29 cellular contexts compared by ENCODE assay signal in genomic region chr1:52358851-52359497, GRCh38.
"Had no signal": no experiment of that assay in that cellular context is flagged by ENCODE, and none has a peak within 500 bp of the region (broad histone marks: within the 10 kb centered on the region; RNA-seq: fewer than 3 reads in every experiment).

No MANE protein-coding gene starts in this region.

- H3K27ac ChIP-seq: breast epithelium, epithelial cell of prostate, esophagus squamous epithelium, left ventricle myocardium inferior, parathyroid adenoma, psoas muscle, testis, transverse colon had no signal

- H3K4me3 ChIP-seq: breast epithelium, esophagus squamous epithelium, left ventricle myocardium inferior, lung, psoas muscle, testis, transverse colon had no signal

- H2AFZ ChIP-seq: parathyroid adenoma had no signal

- DNase-seq: activated B cell treated with CpG ODN at 0.5 μM for 24 hours; activated CD4-positive, alpha-beta T cell treated with anti-CD3 and anti-CD28 coated beads for 36 hours; activated CD4-positive, alpha-beta T cell treated with anti-CD3 and anti-CD28 coated beads, Interleukin-2, amount 50 U/mL, for 4 hours; activated gamma-delta T cell; activated naive CD4-positive, alpha-beta T cell treated with anti-CD3 and anti-CD28 coated beads, Interleukin-2, amount 10 ng/mL, durations not matched to agents 7 days and 5 days; activated naive CD8-positive, alpha-beta T cell treated with anti-CD3 and anti-CD28 coated beads, Interleukin-2, amount 50 U/mL, for 24 hours; activated T-cell treated with anti-CD3 and anti-CD28 coated beads for 4 hours; amygdala; dermis blood vessel endothelial cell; effector CD4-positive, alpha-beta T cell; esophagus squamous epithelium; foreskin melanocyte; left ventricle myocardium inferior; nephron progenitor cell; nucleus accumbens; psoas muscle; stimulated activated CD4-positive, alpha-beta T cell treated with anti-CD3 and anti-CD28 coated beads, Interleukin-15, amount 100 ng/mL, for 24 hours; stimulated activated naive CD8-positive, alpha-beta T cell treated with anti-CD3 and anti-CD28 coated beads, Interleukin-15, Interleukin-2, amounts not matched to agents 100 U/mL and 50 U/mL, for 24 hours; T-cell; testis; transverse colon had no signal

- H3K9ac ChIP-seq: parathyroid adenoma had no signal

- H3K27me3 Mint-ChIP-seq: activated B cell treated with CpG ODN at 0.5 μM for 24 hours; activated CD4-positive, alpha-beta T cell treated with anti-CD3 and anti-CD28 coated beads for 36 hours; activated naive CD4-positive, alpha-beta T cell treated with anti-CD3 and anti-CD28 coated beads, Interleukin-2, amount 10 ng/mL, durations not matched to agents 7 days and 5 days; activated naive CD8-positive, alpha-beta T cell treated with anti-CD3 and anti-CD28 coated beads, Interleukin-2, amount 50 U/mL, for 24 hours; T-cell had no signal

- ATAC-seq: activated CD4-positive, alpha-beta T cell treated with anti-CD3 and anti-CD28 coated beads for 36 hours; activated naive CD8-positive, alpha-beta T cell treated with anti-CD3 and anti-CD28 coated beads, Interleukin-2, amount 50 U/mL, for 24 hours; psoas muscle; stimulated activated naive CD8-positive, alpha-beta T cell treated with anti-CD3 and anti-CD28 coated beads, Interleukin-15, Interleukin-2, amounts not matched to agents 100 U/mL and 50 U/mL, for 24 hours; T-cell had no signal

- H3K79me2 ChIP-seq: parathyroid adenoma had no signal

- H3K9me3 Mint-ChIP-seq: activated B cell treated with CpG ODN at 0.5 μM for 24 hours; activated naive CD4-positive, alpha-beta T cell treated with anti-CD3 and anti-CD28 coated beads, Interleukin-2, amount 10 ng/mL, durations not matched to agents 7 days and 5 days; activated naive CD8-positive, alpha-beta T cell treated with anti-CD3 and anti-CD28 coated beads, Interleukin-2, amount 50 U/mL, for 24 hours; activated T-helper 1 cell treated with anti-CD3 and anti-CD28 coated beads, Interleukin-12 subunit alpha, Interleukin-12 subunit beta, Interleukin-2, Interleukin-4 antibody, amounts not matched to agents 30 ng/mL and 10 ng/mL and 1 ng/mL, durations not matched to agents 14 hours and 24 hours and 36 hours; nephron progenitor cell; T-cell; T-helper 2 cell treated with Interferon-gamma antibody and Interleukin-4, amounts not matched to agents 5 μg/mL and 100 μg/mL, for 36 hours had no signal

- H3K4me3 Mint-ChIP-seq: activated B cell treated with CpG ODN at 0.5 μM for 24 hours; activated CD4-positive, alpha-beta T cell treated with anti-CD3 and anti-CD28 coated beads for 36 hours; activated naive CD4-positive, alpha-beta T cell treated with anti-CD3 and anti-CD28 coated beads, Interleukin-2, amount 10 ng/mL, durations not matched to agents 7 days and 5 days; activated naive CD8-positive, alpha-beta T cell treated with anti-CD3 and anti-CD28 coated beads, Interleukin-2, amount 50 U/mL, for 24 hours; activated T-helper 1 cell treated with anti-CD3 and anti-CD28 coated beads, Interleukin-12 subunit alpha, Interleukin-12 subunit beta, Interleukin-2, Interleukin-4 antibody, amounts not matched to agents 30 ng/mL and 10 ng/mL and 1 ng/mL, durations not matched to agents 14 hours and 24 hours and 36 hours; nephron progenitor cell; T-cell; T-helper 2 cell treated with Interferon-gamma antibody and Interleukin-4, amounts not matched to agents 5 μg/mL and 100 μg/mL, for 36 hours had no signal

- H3K4me1 ChIP-seq: breast epithelium, parathyroid adenoma, psoas muscle, testis, transverse colon had no signal

- H3K27me3 ChIP-seq: breast epithelium, esophagus squamous epithelium, testis, transverse colon had no signal

- H3K27ac Mint-ChIP-seq: activated B cell treated with CpG ODN at 0.5 μM for 24 hours; activated CD4-positive, alpha-beta T cell treated with anti-CD3 and anti-CD28 coated beads for 36 hours; activated naive CD4-positive, alpha-beta T cell treated with anti-CD3 and anti-CD28 coated beads, Interleukin-2, amount 10 ng/mL, durations not matched to agents 7 days and 5 days; activated naive CD8-positive, alpha-beta T cell treated with anti-CD3 and anti-CD28 coated beads, Interleukin-2, amount 50 U/mL, for 24 hours; activated T-helper 1 cell treated with anti-CD3 and anti-CD28 coated beads, Interleukin-12 subunit alpha, Interleukin-12 subunit beta, Interleukin-2, Interleukin-4 antibody, amounts not matched to agents 30 ng/mL and 10 ng/mL and 1 ng/mL, durations not matched to agents 14 hours and 24 hours and 36 hours; nephron progenitor cell; T-helper 2 cell treated with Interferon-gamma antibody and Interleukin-4, amounts not matched to agents 5 μg/mL and 100 μg/mL, for 36 hours had no signal

- FAIRE-seq: colon, islet of Langerhans had no signal

- H3K9me3 ChIP-seq: breast epithelium, esophagus squamous epithelium, left ventricle myocardium inferior, psoas muscle, testis, transverse colon had no signal
